Comparison of ENCODE assay signal across 21 cellular contexts in genomic region chr2:11090158-11090557, GRCh38.
"Had no signal": no experiment of that assay in that cellular context is flagged by ENCODE, and none has a peak within 500 bp of the region (broad histone marks: within the 10 kb centered on the region; RNA-seq: fewer than 3 reads in every experiment).

No MANE protein-coding gene starts in this region.

- H3K27ac ChIP-seq: ascending aorta, colonic mucosa, spleen, suprapubic skin, transverse colon had no signal

- H3K4me1 ChIP-seq: ascending aorta, colonic mucosa, spleen, suprapubic skin, transverse colon had no signal

- DNase-seq: activated CD4-positive, alpha-beta T cell treated with anti-CD3 and anti-CD28 coated beads, Interleukin-2, amount 10 ng/mL, durations not matched to agents 7 days and 5 days; activated CD4-positive, CD25-positive, alpha-beta regulatory T cell; activated naive CD4-positive, alpha-beta T cell; colonic mucosa; foreskin melanocyte; glutamatergic neuron; hippocampal formation; islet precursor cell; nucleus accumbens; posterior cingulate gyrus; spleen; stimulated activated CD8-positive, alpha-beta memory T cell treated with anti-CD3 and anti-CD28 coated beads, Interleukin-4, amount 100 ng/mL, for 48 hours; T-cell; transverse colon had no signal

- H3K4me3 Mint-ChIP-seq: activated CD4-positive, alpha-beta T cell treated with anti-CD3 and anti-CD28 coated beads, Interleukin-2, amount 10 ng/mL, durations not matched to agents 7 days and 5 days; central memory CD8-positive, alpha-beta T cell; mesothelial cell of epicardium; nephron; stimulated activated naive CD8-positive, alpha-beta T cell treated with anti-CD3 and anti-CD28 coated beads, Interleukin-15, Interleukin-2, amounts not matched to agents 100 ng/mL and 50 ng/mL, for 24 hours; T-cell had no signal

- H3K36me3 ChIP-seq: ascending aorta, colonic mucosa, spleen, suprapubic skin, transverse colon had no signal

- H3K9me3 Mint-ChIP-seq: activated CD4-positive, alpha-beta T cell treated with anti-CD3 and anti-CD28 coated beads, Interleukin-2, amount 10 ng/mL, durations not matched to agents 7 days and 5 days; central memory CD8-positive, alpha-beta T cell; mesothelial cell of epicardium; nephron; stimulated activated naive CD8-positive, alpha-beta T cell treated with anti-CD3 and anti-CD28 coated beads, Interleukin-15, Interleukin-2, amounts not matched to agents 100 ng/mL and 50 ng/mL, for 24 hours; T-cell had no signal

- H3K27me3 ChIP-seq: ascending aorta, colonic mucosa, spleen, transverse colon had no signal

- H3K4me1 Mint-ChIP-seq: activated CD4-positive, alpha-beta T cell treated with anti-CD3 and anti-CD28 coated beads, Interleukin-2, amount 10 ng/mL, durations not matched to agents 7 days and 5 days; central memory CD8-positive, alpha-beta T cell; mesothelial cell of epicardium; nephron; T-cell had no signal

- H3K27ac Mint-ChIP-seq: activated CD4-positive, alpha-beta T cell treated with anti-CD3 and anti-CD28 coated beads, Interleukin-2, amount 10 ng/mL, durations not matched to agents 7 days and 5 days; mesothelial cell of epicardium; nephron; stimulated activated naive CD8-positive, alpha-beta T cell treated with anti-CD3 and anti-CD28 coated beads, Interleukin-15, Interleukin-2, amounts not matched to agents 100 ng/mL and 50 ng/mL, for 24 hours; T-cell had no signal

- H3K4me3 ChIP-seq: ascending aorta, colonic mucosa, lung, spleen, suprapubic skin, transverse colon had no signal

- H3K36me3 Mint-ChIP-seq: mesothelial cell of epicardium, T-cell had no signal

- H3K9me3 ChIP-seq: ascending aorta, colonic mucosa, spleen, suprapubic skin, transverse colon had no signal
